Comparison of ENCODE assay signal across 20 cellular contexts in the genomic region with DNA sequence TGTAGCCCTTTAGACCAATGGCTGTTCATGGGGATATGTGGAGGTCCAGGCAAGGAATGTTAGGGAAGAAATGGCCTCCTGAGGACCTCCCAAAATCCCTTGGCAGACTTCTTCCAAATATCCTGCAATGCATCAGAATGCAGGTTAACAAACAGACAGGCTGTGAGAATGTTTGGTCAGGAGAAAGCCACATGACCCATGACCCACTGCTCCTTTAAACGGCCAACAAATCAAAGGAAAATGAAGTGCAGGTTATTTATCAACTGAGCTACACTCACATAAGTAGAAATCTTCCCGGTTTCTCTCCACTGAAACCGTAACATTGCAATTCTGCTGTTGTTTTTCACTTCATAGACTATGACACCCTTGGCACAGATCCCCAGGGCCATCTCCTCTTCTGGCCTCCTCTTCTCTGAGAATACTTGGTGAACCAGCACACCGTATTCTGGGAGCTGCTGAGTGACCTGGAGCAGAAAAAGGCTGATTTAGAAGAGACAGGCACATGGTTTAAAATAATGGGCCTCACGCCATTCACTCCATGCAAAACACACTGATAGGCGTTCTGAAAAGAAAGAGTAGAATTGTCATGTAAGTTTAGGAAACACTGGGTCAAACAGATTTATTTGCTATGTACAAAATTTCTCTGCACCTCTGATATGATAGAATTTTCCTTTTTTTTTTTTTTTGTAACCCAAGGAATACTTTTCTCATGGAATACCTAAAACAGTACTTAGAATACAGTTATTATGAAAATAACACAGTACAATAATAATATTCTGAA.
DNase-seq lines count a peak whose midpoint lies in the region; ATAC-seq, FAIRE-seq and TF ChIP-seq lines count a peak whose summit lies in the region.
"Had no signal": no experiment of that assay in that cellular context is flagged by ENCODE, and none has a peak within 500 bp of the region (broad histone marks: within the 10 kb centered on the region; RNA-seq: fewer than 3 reads in every experiment).

No MANE protein-coding gene starts in this region.

- POLR2A ChIA-PET in GM12878 (lab: Charles Lee) = no interaction called here

- SMC1A ChIA-PET in GM12878 (lab: Charles Lee; ENCODE audit: uncharacterized antibody, unreplicated experiment) = interaction anchor here (1.1 kb wide), 1 partner anchor 10 kb away, joined by 3 read pairs; no protein-coding TSS in a partner anchor

- DNase-seq in GM12878 (ENCODE audit: low read depth, low spot score) (no peak), left lobe of liver (ENCODE audit: low spot score) (no peak), renal cortical epithelial cell (ENCODE audit: low read depth) (peak; percentile 90), NCI-H345 (lab: John Stamatoyannopoulos, UW) (no peak)
- DNase-seq in stimulated activated CD4-positive, alpha-beta T cell treated with anti-CD3 and anti-CD28 coated beads, Interleukin-4, amount 100 ng/mL, for 4 hours = no peak
- no peak for DNase-seq in activated naive CD4-positive, alpha-beta T cell treated with Interleukin-2 at 50 U/mL for 16 hours
- DNase-seq: Caco-2; CD4-positive, alpha-beta T cell; DMS153; GOT3; NCI-H1417; NCI-H1694 treated with DMSO at 0.1 percent for 48 hours; NCI-H2081 treated with DMSO at 0.1 percent for 48 hours; NCI-H2171 treated with DMSO at 0.1 percent for 48 hours; NCI-H446; NCI-H526; OCI-M1; Right ventricle myocardium superior had no signal

- H3K79me2 ChIP-seq in GM12878 (ENCODE audit: control insufficient read depth, insufficient read depth, low read length) = no peaks in the 10 kb centered on the region

- ATAC-seq in HG02571 (IDR thresholded peaks at IDR 0.05; ENCODE audit: unreplicated experiment) (peak; percentile 17), GM12878 (no peak; the same call in 2 of the 3 replicates), left lobe of liver (peak; percentile 71)
- ATAC-seq: HCT116 had no signal

- WGBS in GM12878 (ENCODE audit: insufficient coverage, insufficient replicate concordance, low lambda C conversion rate, missing lambda C conversion rate) = 70% methylated on average over 6 of the region's 6 CpGs

- in situ Hi-C loops in GM12878 (cut with MboI) = no loop called here

- CTCF ChIA-PET in GM12878 (lab: Yijun Ruan, JAX) = interaction anchor here (0.5 to 1.0 kb wide), 2 partner anchors 93 to 103 kb away, joined by 3 read pairs; no protein-coding TSS in a partner anchor

- no peak overlapping the region for H3K4me2 ChIP-seq in GM12878 (ENCODE audit: control insufficient read depth, insufficient read depth)

- intact Hi-C loops in GM12878 (cut with micrococcal nuclease; ENCODE audit: unreplicated experiment) = no loop called here

- RAD21 ChIA-PET in GM12878 (lab: Charles Lee; ENCODE audit: unreplicated experiment) = interaction anchor here (1.0 to 1.5 kb wide), 2 partner anchors 9 to 477 kb away, joined by 3 to 4 read pairs; no protein-coding TSS in a partner anchor

- no peak for TF ChIP-seq RAD21 in GM12878 (IDR thresholded peaks at IDR 0.05; ENCODE audit: insufficient read depth, low read depth, low read length)

- H3K9ac ChIP-seq in GM12878 (ENCODE audit: control insufficient read depth, insufficient read depth, low read length) = no peak overlapping the region

- H3K9me3 ChIP-seq in GM12878 (replicated peaks; ENCODE audit: control insufficient read depth, insufficient read depth, low read length) = no peaks in the 10 kb centered on the region
- H3K9me3 ChIP-seq: Caco-2 had no signal

- H4K20me1 ChIP-seq in GM12878 (ENCODE audit: control insufficient read depth, insufficient read depth) = no peaks in the 10 kb centered on the region

- no peak overlapping the region for H3K27ac ChIP-seq in GM12878 (ENCODE audit: control insufficient read depth, insufficient read depth)

- no peak for FAIRE-seq in GM12878 (lab: Jason Lieb, UNC)

- no peak for TF ChIP-seq POLR2A in GM12878 (IDR thresholded peaks at IDR 0.05; ENCODE audit: low read depth, low read length)

- H3K4me3 ChIP-seq in GM12878 = no peak overlapping the region

- no peaks in the 10 kb centered on the region for H3K27me3 ChIP-seq in GM12878 (replicated peaks in 1 of 2; ENCODE audit: control insufficient read depth in 2 of 2, insufficient read depth in 2 of 2, low read length in 1 of 2)

- H3K36me3 ChIP-seq in GM12878 (ENCODE audit: control insufficient read depth in 2 of 2, insufficient read depth in 2 of 2, low read length in 1 of 2) = no peaks in the 10 kb centered on the region

- peak overlapping the region; percentile 50; the same call in 1 of the 2 replicates for H2AFZ ChIP-seq in GM12878 (ENCODE audit: control insufficient read depth, low read depth, low read length)

- no peak for TF ChIP-seq EP300 in GM12878 (IDR thresholded peaks at IDR 0.05; ENCODE audit: borderline replicate concordance in 1 of 2, control insufficient read depth in 1 of 2, low read depth in 2 of 2, low read length in 2 of 2)

- no TSS peak for BruUV-seq in GM12878 (replicated peaks; lab: Mats Ljungman, UMichigan)

- TF ChIP-seq CTCF in GM12878 (IDR thresholded peaks at IDR 0.05 in 2 of 3, conservative IDR thresholded peaks at IDR 0.05 in 1 of 3; ENCODE audit: control insufficient read depth in 2 of 3, extremely low read depth in 1 of 3, insufficient read depth in 1 of 3, low read depth in 3 of 3, low read length in 3 of 3) = no peak

- H3K4me1 ChIP-seq in GM12878 (ENCODE audit: control insufficient read depth, insufficient read depth, low read length) = peaks cover 4% of the 10 kb centered on the region; the same call in 1 of the 2 replicates
- H3K4me1 ChIP-seq: Caco-2 had no signal

TF ChIP-seq in GM12878, 131 proteins besides CTCF, POLR2A, EP300 and RAD21:
- 0 out of 4 replicates have a peak, but pooled peaks of 1 of the 2 experiments have one; percentile 14 for TF ChIP-seq IKZF2 (IDR thresholded peaks at IDR 0.05)
- TF ChIP-seq ZNF274 (IDR thresholded peaks at IDR 0.05; ENCODE audit: insufficient read depth, insufficient read length) = no peak
TF ChIP-seq in GM12878: peak in this region for 1.
